ENCODE assay signal across 16 cellular contexts in the genomic region with DNA sequence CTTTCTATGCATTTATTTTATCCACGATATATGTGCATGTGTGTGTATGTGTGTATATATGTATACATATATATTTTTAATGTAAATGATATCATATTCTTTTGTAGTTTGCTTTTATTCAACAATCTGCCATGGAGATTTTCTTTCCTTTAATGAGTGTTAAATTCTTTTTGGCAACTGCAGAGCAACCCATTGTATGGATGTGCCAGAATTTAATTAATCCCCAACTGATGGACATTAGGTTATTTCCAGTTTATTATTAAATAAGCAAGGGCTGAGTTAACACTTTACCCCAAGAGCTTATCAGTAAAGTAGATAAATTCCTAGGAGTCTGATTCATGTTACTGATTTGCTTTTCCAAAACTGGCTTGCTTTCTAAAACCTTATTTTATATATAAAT. TPM values are rescaled to one million over a fixed set of nuclear protein-coding genes. Genes with fewer than 3 reads are reported as not detected.
"Had no signal": no experiment of that assay in that cellular context is flagged by ENCODE, and none has a peak within 500 bp of the region (broad histone marks: within the 10 kb centered on the region; RNA-seq: fewer than 3 reads in every experiment).

No MANE protein-coding gene starts in this region.

- H3K9me3 ChIP-seq: SJSA1 had no signal

- FAIRE-seq: HTR-8/SVneo, RCC 7860 had no signal

- H3K4me3 ChIP-seq: SJSA1, SK-N-MC had no signal

- H3K27ac ChIP-seq: SJSA1, SK-N-MC had no signal

- DNase-seq: KBM-7, NCI-H1092, NCI-H1417 treated with DMSO at 0.1 percent for 48 hours, NCI-H1694 treated with DMSO at 0.1 percent for 48 hours, NCI-H2107, NCI-H2227 treated with DMSO at 0.1 percent for 48 hours, NCI-H524 treated with DMSO at 0.1 percent for 48 hours, Right ventricle myocardium superior, RPMI8226, SIG-M5 had no signal

- H3K36me3 ChIP-seq: SJSA1 had no signal

- H3K27me3 ChIP-seq: SJSA1 had no signal

RNA-seq across cellular contexts. Expression of gene CD28, which starts 58.9 kb away (rescaled TPM):
- total RNA-seq: MCF 10A, NCI-H460, SJSA1 had no signal
